In genomic region chr1:119675349-119676343, GRCh38 we compare ENCODE assay signal across 8 cellular contexts. TPM values are rescaled to one million over a fixed set of nuclear protein-coding genes. Genes with fewer than 3 reads are reported as not detected.
A peak's percentile ranks its signal among the peaks of the same experiment; 100 is the strongest.
DNase-seq lines count a peak whose midpoint lies in the region; ATAC-seq and TF ChIP-seq lines count a peak whose summit lies in the region.

No MANE protein-coding gene starts in this region.

- H3K27me3 ChIP-seq in CD8-positive, alpha-beta T cell (ENCODE audit: insufficient read depth, low read length) = no peaks in the 10 kb centered on the region
- H3K27me3 ChIP-seq in SU-DHL-6 (ENCODE audit: low read length) = no peaks in the 10 kb centered on the region
- H3K27me3 ChIP-seq in prostate gland (replicated peaks; ENCODE audit: insufficient read depth) = no peaks in the 10 kb centered on the region
- no peaks in the 10 kb centered on the region for H3K27me3 ChIP-seq in uterus

- H3K4me2 ChIP-seq in SU-DHL-6 (ENCODE audit: low read depth, low read length, poor library complexity, severe bottlenecking) = peak overlapping the region; percentile 24

- H3K9me3 Mint-ChIP-seq in CD8-positive, alpha-beta T cell = no peaks in the 10 kb centered on the region
- no peaks in the 10 kb centered on the region for H3K9me3 Mint-ChIP-seq in activated naive CD8-positive, alpha-beta T cell treated with anti-CD3 and anti-CD28 coated beads, Interleukin-2, amount 50 U/mL, for 24 hours

- no peaks in the 10 kb centered on the region for H3K79me2 ChIP-seq in SU-DHL-6 (ENCODE audit: insufficient read depth, low read length)

- CTCF ChIA-PET in CD8-positive, alpha-beta T cell (lab: Charles Lee) = interaction anchor here (0.8 to 2.5 kb wide), 24 partner anchors 8 to 400 kb away, joined by 3 to 13 read pairs (median 5); partner anchors contain the start of gene ZNF697

- no peaks in the 10 kb centered on the region for H3K9me3 ChIP-seq in CD8-positive, alpha-beta T cell (ENCODE audit: low read length)
- H3K9me3 ChIP-seq in SU-DHL-6 (ENCODE audit: insufficient read depth, low read length) (no peaks in the 10 kb centered on the region), prostate gland (no peaks in the 10 kb centered on the region), uterus (no peaks in the 10 kb centered on the region)

- H3K4me3 Mint-ChIP-seq in CD8-positive, alpha-beta T cell = peak overlapping the region; percentile 79
- H3K4me3 Mint-ChIP-seq in activated naive CD8-positive, alpha-beta T cell treated with anti-CD3 and anti-CD28 coated beads, Interleukin-2, amount 50 U/mL, for 24 hours = peak overlapping the region; percentile 67

- H4K20me1 ChIP-seq in SU-DHL-6 (ENCODE audit: low read depth, low read length) = no peaks in the 10 kb centered on the region

- H3K27me3 Mint-ChIP-seq in CD8-positive, alpha-beta T cell (ENCODE audit: low read depth) = peaks cover 20% of the 10 kb centered on the region
- peaks cover 21% of the 10 kb centered on the region for H3K27me3 Mint-ChIP-seq in activated naive CD8-positive, alpha-beta T cell treated with anti-CD3 and anti-CD28 coated beads, Interleukin-2, amount 50 U/mL, for 24 hours

- H3K9me2 ChIP-seq in SU-DHL-6 (replicated peaks; ENCODE audit: insufficient read depth, low read length) = no peaks in the 10 kb centered on the region

- no peaks in the 10 kb centered on the region for H3K36me3 ChIP-seq in CD8-positive, alpha-beta T cell (ENCODE audit: insufficient read depth, low read length)
- H3K36me3 ChIP-seq in SU-DHL-6 (ENCODE audit: low read length) = no peaks in the 10 kb centered on the region
- no peaks in the 10 kb centered on the region for H3K36me3 ChIP-seq in prostate gland
- H3K36me3 ChIP-seq in uterus = no peaks in the 10 kb centered on the region

- POLR2A ChIA-PET in CD8-positive, alpha-beta T cell (lab: Charles Lee) = interaction anchor here (0.7 to 1.6 kb wide), 3 partner anchors 11 to 21 kb away, joined by 3 to 4 read pairs (median 3); no protein-coding TSS in a partner anchor

- no peak overlapping the region for H3K9ac ChIP-seq in SU-DHL-6 (ENCODE audit: low read length)

- no peaks in the 10 kb centered on the region for H3F3A ChIP-seq in SU-DHL-6 (ENCODE audit: insufficient read depth)

- intact Hi-C loops in CD8-positive, alpha-beta T cell (cut with DNase I, micrococcal nuclease) = loop anchor here (1.0 to 2.0 kb wide), 3 partner anchors 62 to 389 kb away; no protein-coding TSS in a partner anchor
- intact Hi-C loops in left cardiac atrium (cut with DNase I) (loop anchor here (5.0 to 10.0 kb wide), 2 partner anchors 63 to 201 kb away; no protein-coding TSS in a partner anchor), prostate gland (cut with DNase I) (loop anchor here (2.0 to 10.0 kb wide), 2 partner anchors 65 to 301 kb away; no protein-coding TSS in a partner anchor), uterus (cut with DNase I; ENCODE audit: low total_unique reads) (no loop called here)

- no peaks in the 10 kb centered on the region for H3K36me3 Mint-ChIP-seq in CD8-positive, alpha-beta T cell
- H3K36me3 Mint-ChIP-seq in activated naive CD8-positive, alpha-beta T cell treated with anti-CD3 and anti-CD28 coated beads, Interleukin-2, amount 50 U/mL, for 24 hours (ENCODE audit: low read depth) = no peaks in the 10 kb centered on the region

- ATAC-seq in CD8-positive, alpha-beta T cell = peak; percentile 38
- ATAC-seq in GM21825 (IDR thresholded peaks at IDR 0.05; ENCODE audit: unreplicated experiment) (peak; percentile 58), left cardiac atrium (peak; percentile 74 to 87)
- peak; percentile 52 for ATAC-seq in activated naive CD8-positive, alpha-beta T cell treated with anti-CD3 and anti-CD28 coated beads, Interleukin-2, amount 50 U/mL, for 24 hours

- peaks cover 5% of the 10 kb centered on the region for H3K4me1 ChIP-seq in CD8-positive, alpha-beta T cell (ENCODE audit: insufficient read depth, low read length)
- H3K4me1 ChIP-seq in prostate gland (replicated peaks) (no peaks in the 10 kb centered on the region), uterus (no peaks in the 10 kb centered on the region)

- H2AFZ ChIP-seq in SU-DHL-6 (ENCODE audit: low read depth, low read length, severe bottlenecking) = peak overlapping the region; percentile 30

- H3K27ac Mint-ChIP-seq in CD8-positive, alpha-beta T cell = no peak overlapping the region
- no peak overlapping the region for H3K27ac Mint-ChIP-seq in activated naive CD8-positive, alpha-beta T cell treated with anti-CD3 and anti-CD28 coated beads, Interleukin-2, amount 50 U/mL, for 24 hours

- peaks cover 7% of the 10 kb centered on the region for H3K4me1 Mint-ChIP-seq in CD8-positive, alpha-beta T cell (ENCODE audit: low read depth)
- H3K4me1 Mint-ChIP-seq in activated naive CD8-positive, alpha-beta T cell treated with anti-CD3 and anti-CD28 coated beads, Interleukin-2, amount 50 U/mL, for 24 hours = peaks cover 9% of the 10 kb centered on the region

- H3K27ac ChIP-seq in CD8-positive, alpha-beta T cell (ENCODE audit: low read depth, low read length) = no peak overlapping the region
- no peak overlapping the region for H3K27ac ChIP-seq in SU-DHL-6 (ENCODE audit: low read depth, low read length)
- peak overlapping the region; percentile 62 to 64 for H3K27ac ChIP-seq in prostate gland
- peak overlapping the region; percentile 56 to 74 for H3K27ac ChIP-seq in uterus

- peak; percentile 80 for TF ChIP-seq CTCF in CD8-positive, alpha-beta T cell (IDR thresholded peaks at IDR 0.05)
- peak; percentile 58 for TF ChIP-seq CTCF in SU-DHL-6 (IDR thresholded peaks at IDR 0.05; ENCODE audit: insufficient read depth, low read length, poor library complexity, severe bottlenecking)
- TF ChIP-seq CTCF in prostate gland (IDR thresholded peaks at IDR 0.05) = peak; percentile 82 to 95 (median 84)
- TF ChIP-seq CTCF in uterus (IDR thresholded peaks at IDR 0.05) = peak; percentile 75 to 89 (median 80)

- WGBS in prostate gland = 7% methylated on average over 16 of the region's 16 CpGs

- DNase-seq in CD8-positive, alpha-beta T cell = peak; percentile 22 to 70 (median 52)
- DNase-seq in NCI-H1105 (lab: John Stamatoyannopoulos, UW) (peak; percentile 70), left cardiac atrium (peak; percentile 84), prostate gland (ENCODE audit: low spot score) (peak; percentile 87), uterus (peak; percentile 74 to 90)
- DNase-seq in activated naive CD8-positive, alpha-beta T cell treated with anti-CD3 and anti-CD28 coated beads, Interleukin-2, amount 50 U/mL, for 24 hours = peak; percentile 77

- peak overlapping the region; percentile 43 for H3K4me3 ChIP-seq in CD8-positive, alpha-beta T cell (ENCODE audit: low read depth, low read length)
- H3K4me3 ChIP-seq in SU-DHL-6 (ENCODE audit: insufficient read depth, low read length, poor library complexity, severe bottlenecking) (no peak overlapping the region), prostate gland (peak overlapping the region; percentile 15 to 21), uterus (peak overlapping the region; percentile 18 to 45)

- no peak for TF ChIP-seq POLR2A in prostate gland (IDR thresholded peaks at IDR 0.05)
- no peak for TF ChIP-seq POLR2A in uterus (IDR thresholded peaks at IDR 0.05)

RNA-seq across cellular contexts. Expression of gene ZNF697, which starts 27.6 kb away (rescaled TPM):
- total RNA-seq in CD8-positive, alpha-beta T cell = not detected
- total RNA-seq in left cardiac atrium (10 to 100 TPM in 1 of 2 donors, 1 to 10 TPM in 1; 9.6 to 11.5 TPM), prostate gland (10 to 100 TPM; 17.4 to 25.6 TPM), uterus (10 to 100 TPM in 1 of 4 donors, 1 to 10 TPM in 3; 2.4 to 25.5 (median 7.9) TPM)

RNA-seq across cellular contexts. Expression of gene PHGDH, which starts 36.1 kb away (rescaled TPM):
- total RNA-seq in CD8-positive, alpha-beta T cell = 10 to 100 TPM; 18.5 to 21.9 TPM
- total RNA-seq in left cardiac atrium (10 to 100 TPM; 14.5 to 33.9 TPM), prostate gland (100 to 1,000 TPM; 185 to 307 TPM), uterus (100 to 1,000 TPM in 1 of 4 donors, 10 to 100 TPM in 2, 1 to 10 TPM in 1; 6.4 to 120 (median 34.6) TPM)

Comparison
In these comparisons a context has a peak if more than half of its experiments do, and no peak if none do; other contexts are left out.
1. H3K27ac ChIP-seq: peak in prostate gland (2 of 2) and uterus (2 of 2); none in CD8-positive, alpha-beta T cell (single experiment) and SU-DHL-6 (single experiment).
2. Peak in every context shown above with its lines, with median percentiles within 50 percentile points of each other: ATAC-seq, DNase-seq and CTCF ChIP-seq.